Comparison of ENCODE assay signal across 18 cellular contexts in the genomic region with DNA sequence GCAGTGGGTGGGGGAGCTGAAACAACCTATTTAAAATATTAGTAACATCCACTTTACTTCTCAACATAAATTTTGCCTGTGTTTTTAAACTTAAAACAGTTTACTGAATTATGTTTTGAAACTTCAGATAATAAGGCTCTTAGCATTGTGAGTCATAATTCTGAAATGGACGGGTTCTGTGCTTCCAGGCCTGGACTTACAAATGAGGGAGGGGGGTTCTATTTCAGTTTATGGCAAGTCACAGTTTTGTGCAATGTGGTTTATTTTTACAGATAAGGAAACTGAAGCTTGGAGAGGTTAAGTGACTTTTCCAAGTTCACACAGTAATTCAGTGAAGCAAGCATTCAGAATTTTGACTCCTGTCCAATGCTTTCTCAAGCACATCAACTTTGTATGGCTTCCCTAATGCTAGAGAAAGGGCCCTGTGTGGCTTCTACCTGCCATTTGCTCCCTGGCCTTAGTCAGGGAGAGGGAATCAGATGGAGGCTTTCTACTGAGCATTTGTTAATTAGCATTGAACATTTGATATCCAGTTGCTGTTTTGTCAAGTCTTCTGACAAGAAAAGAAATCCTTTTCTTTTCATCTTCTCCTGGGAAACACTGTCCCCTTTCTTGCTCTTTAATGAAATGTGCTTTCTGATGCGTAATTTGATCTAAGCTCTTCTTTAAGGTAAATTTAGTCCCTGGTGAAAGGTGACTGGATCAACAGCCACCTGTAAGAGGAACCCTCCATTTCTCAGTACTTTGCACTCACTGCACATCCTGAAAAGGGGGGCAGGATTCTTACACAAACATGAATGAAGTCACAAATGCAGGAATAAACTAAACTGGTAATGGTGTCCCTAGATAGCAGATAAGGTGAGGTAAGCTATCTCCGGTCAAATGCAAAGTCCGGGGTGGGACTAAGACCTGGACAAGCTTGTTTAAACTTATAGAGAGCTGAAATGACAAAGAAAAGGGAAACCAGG. TPM values are rescaled to one million over a fixed set of nuclear protein-coding genes. Genes with fewer than 3 reads are reported as not detected.
A peak's percentile ranks its signal among the peaks of the same experiment; 100 is the strongest.
DNase-seq lines count a peak whose midpoint lies in the region; ATAC-seq, FAIRE-seq and TF ChIP-seq lines count a peak whose summit lies in the region.
"Had no signal": no experiment of that assay in that cellular context is flagged by ENCODE, and none has a peak within 500 bp of the region (broad histone marks: within the 10 kb centered on the region; RNA-seq: fewer than 3 reads in every experiment).

No MANE protein-coding gene starts in this region.

- peaks cover 46% of the 10 kb centered on the region for H3K4me1 ChIP-seq in HepG2 (ENCODE audit: insufficient read depth, low read length)
- H3K4me1 ChIP-seq in right lobe of liver, result no peaks in the 10 kb centered on the region
- no peaks in the 10 kb centered on the region for H3K4me1 ChIP-seq in pancreas
- H3K4me1 ChIP-seq: prostate gland had no signal

- DNase-seq in HepG2 (ENCODE audit: low spot score) (peak; percentile 93), right lobe of liver (no peak), OCI-M1 (lab: John Stamatoyannopoulos, UW) (peak; percentile 66), fibroblast of villous mesenchyme (ENCODE audit: low read depth) (peak; percentile 54), pancreas (no peak), T-cell (no peak)
- DNase-seq in effector CD4-positive, alpha-beta T cell, result no peak
- DNase-seq: activated CD4-positive, CD25-positive, alpha-beta regulatory T cell treated with anti-CD3 and anti-CD28 coated beads, Interleukin-2, amount 50 U/mL, for 72 hours; activated naive CD8-positive, alpha-beta T cell treated with anti-CD3 and anti-CD28 coated beads, Interleukin-2, amount 10 ng/mL, durations not matched to agents 7 days and 5 days; activated T-cell treated with anti-CD3 and anti-CD28 coated beads for 4 hours; dorsolateral prefrontal cortex; HCEC 1CT; SHP77 had no signal

- WGBS in HepG2 (ENCODE audit: low lambda C conversion rate), result 8% methylated on average over 4 of the region's 4 CpGs
- WGBS in right lobe of liver (ENCODE audit: insufficient coverage, low coverage, low lambda C conversion rate, missing lambda C conversion rate), result 65% methylated on average over 4 of the region's 4 CpGs
- WGBS in pancreas, 2 donors, result 74 to 88% methylated on average over 4 of the region's 4 CpGs

- no peaks in the 10 kb centered on the region for H3K79me2 ChIP-seq in HepG2 (ENCODE audit: insufficient read depth, low read length)

- H3K4me2 ChIP-seq in HepG2 (ENCODE audit: low read depth, low read length), result peak overlapping the region; percentile 68

- H3K4me1 Mint-ChIP-seq in T-cell, result peaks cover 14 to 18% (median 15%) of the 10 kb centered on the region in 3 donors

- intact Hi-C loops in HepG2 (cut with micrococcal nuclease; ENCODE audit: unreplicated experiment), result loop anchor here (1.0 kb wide), 1 partner anchor 51 kb away; a partner anchor contains a TSS
- intact Hi-C loops in right lobe of liver (cut with DNase I), result no loop called here
- intact Hi-C loops in pancreas (cut with DNase I), result no loop called here

- H3K27me3 ChIP-seq in HepG2 (ENCODE audit: control insufficient read depth in 1 of 2, insufficient read depth in 2 of 2, low read length in 2 of 2) (no peaks in the 10 kb centered on the region), right lobe of liver (no peaks in the 10 kb centered on the region), pancreas (no peaks in the 10 kb centered on the region)
- H3K27me3 ChIP-seq: vagina had no signal

- H3K27ac ChIP-seq in HepG2 (ENCODE audit: extremely low read length, insufficient read depth, low read length), result peak overlapping the region; percentile 85
- no peak overlapping the region for H3K27ac ChIP-seq in right lobe of liver
- H3K27ac ChIP-seq in pancreas, result no peak overlapping the region
- H3K27ac ChIP-seq: dorsolateral prefrontal cortex, gastroesophageal sphincter, prostate gland, vagina had no signal

- no peaks in the 10 kb centered on the region for H4K20me1 ChIP-seq in HepG2 (ENCODE audit: insufficient read depth, low read length)

- ATAC-seq in HepG2 (peak; percentile 64), right lobe of liver (no peak), GM18511 (IDR thresholded peaks at IDR 0.05; ENCODE audit: unreplicated experiment) (no peak), pancreas (no peak), T-cell (replicated peaks in 1 of 4) (no peak)
- ATAC-seq: gastroesophageal sphincter had no signal

- no peak for TF ChIP-seq RAD21 in HepG2 (CRISPR knock-in tag; IDR thresholded peaks at IDR 0.05)

- FAIRE-seq in HepG2 (lab: Jason Lieb, UNC) (peak; percentile 97), pancreas (lab: Jason Lieb, UNC) (no peak)

- peak overlapping the region; percentile 57 for H3K9ac ChIP-seq in HepG2 (ENCODE audit: insufficient read depth, low read depth, low read length)

- no TSS peak for BruUV-seq in HepG2 (replicated peaks; lab: Mats Ljungman, UMichigan)

- TF ChIP-seq POLR2A in HepG2 (IDR thresholded peaks at IDR 0.05; ENCODE audit: insufficient read depth in 1 of 2, low read depth in 2 of 2, low read length in 2 of 2) (no peak), right lobe of liver (IDR thresholded peaks at IDR 0.05) (no peak)

- H3K36me3 Mint-ChIP-seq in T-cell, result no peaks in the 10 kb centered on the region
- H3K36me3 Mint-ChIP-seq: activated naive CD8-positive, alpha-beta T cell treated with anti-CD3 and anti-CD28 coated beads, Interleukin-2, amount 10 ng/mL, durations not matched to agents 7 days and 5 days had no signal

- H3K27me3 Mint-ChIP-seq in T-cell, result peaks cover 4 to 6% of the 10 kb centered on the region in 2 donors

- no peak overlapping the region for H3K27ac Mint-ChIP-seq in T-cell
- H3K27ac Mint-ChIP-seq: activated naive CD8-positive, alpha-beta T cell treated with anti-CD3 and anti-CD28 coated beads, Interleukin-2, amount 10 ng/mL, durations not matched to agents 7 days and 5 days had no signal

- TF ChIP-seq EP300 in HepG2 (IDR thresholded peaks at IDR 0.05; ENCODE audit: low read depth in 2 of 2, low read length in 2 of 2) (peak in 1 of 2 experiments; percentile 80; a peak in 2 of 4 replicates), HepG2 (CRISPR knock-in tag; IDR thresholded peaks at IDR 0.05; ENCODE audit: borderline replicate concordance) (peak; percentile 62)

- no peak overlapping the region for H3K4me3 Mint-ChIP-seq in T-cell
- H3K4me3 Mint-ChIP-seq: activated naive CD8-positive, alpha-beta T cell treated with anti-CD3 and anti-CD28 coated beads, Interleukin-2, amount 10 ng/mL, durations not matched to agents 7 days and 5 days had no signal

- H2AFZ ChIP-seq in HepG2 (ENCODE audit: low read length), result peak overlapping the region; percentile 59

- in situ Hi-C loops in HepG2 (cut with HindIII; ENCODE audit: extremely low pct_ligation_motif_present, low pct_unique_long_range_greater_than_20kb), result no loop called here

- no peaks in the 10 kb centered on the region for H3K36me3 ChIP-seq in HepG2 (replicated peaks in 1 of 2; ENCODE audit: control insufficient read depth in 1 of 2, insufficient read depth in 2 of 2, low read length in 2 of 2)
- no peaks in the 10 kb centered on the region for H3K36me3 ChIP-seq in right lobe of liver
- H3K36me3 ChIP-seq in pancreas, result no peaks in the 10 kb centered on the region
- H3K36me3 ChIP-seq: prostate gland, vagina had no signal

- CTCF ChIA-PET in HepG2 (lab: Yijun Ruan, JAX; ENCODE audit: low intra/inter-chr PET ratio, low total read pairs) (no interaction called here), T-cell (lab: Charles Lee) (interaction anchor here (0.6 to 3.2 kb wide), 4 partner anchors 18 to 180 kb away, joined by 3 to 21 read pairs (median 4); a partner anchor contains a TSS)

- H3K9me3 Mint-ChIP-seq in T-cell, result no peaks in the 10 kb centered on the region
- H3K9me3 Mint-ChIP-seq: activated naive CD8-positive, alpha-beta T cell treated with anti-CD3 and anti-CD28 coated beads, Interleukin-2, amount 10 ng/mL, durations not matched to agents 7 days and 5 days had no signal

- H3K9me3 ChIP-seq in HepG2 (ENCODE audit: low read length) (no peaks in the 10 kb centered on the region), right lobe of liver (no peaks in the 10 kb centered on the region), pancreas (no peaks in the 10 kb centered on the region)
- H3K9me3 ChIP-seq: gastroesophageal sphincter, prostate gland, vagina had no signal

- H3K4me3 ChIP-seq in HepG2 (replicated peaks in 1 of 3; ENCODE audit: insufficient read depth in 1 of 3, low read depth in 2 of 3, low read length in 3 of 3) (peak overlapping the region in 2 of 3 experiments; percentile 19 to 22; a peak in 3 of 6 replicates), right lobe of liver (no peak overlapping the region), fibroblast of villous mesenchyme (ENCODE audit: low read depth, low read length) (no peak overlapping the region), pancreas (no peak overlapping the region)
- H3K4me3 ChIP-seq: dorsolateral prefrontal cortex, gastroesophageal sphincter, prostate gland, vagina had no signal

- no peak for TF ChIP-seq CTCF in HepG2 (CRISPR knock-in tag; IDR thresholded peaks at IDR 0.05)
- no peak for TF ChIP-seq CTCF in right lobe of liver (IDR thresholded peaks at IDR 0.05)
- TF ChIP-seq CTCF in fibroblast of villous mesenchyme (IDR thresholded peaks at IDR 0.05; ENCODE audit: insufficient read depth, low read depth, low read length), result no peak
- TF ChIP-seq CTCF in pancreas (IDR thresholded peaks at IDR 0.05), result no peak

- POLR2A ChIA-PET in HepG2 (lab: Yijun Ruan, JAX), result interaction anchor here (1.6 to 10.8 kb wide), 4 partner anchors 12 to 73 kb away, joined by 5 to 173 read pairs (median 12); a partner anchor contains a TSS
- POLR2A ChIA-PET in T-cell (lab: Charles Lee), result no interaction called here

RNA-seq across cellular contexts. Expression of a gene that starts 2.5 kb away (rescaled TPM):
- total RNA-seq in HepG2 (2016; rRNA removed; fragmentation: Illumina TruSeq; extraction: Trizol), result 4.9 and 7.6 TPM in 2 replicates
- 1.0 and 1.1 TPM in 2 replicates for total RNA-seq in HepG2 (2016; cell fraction: cytosol; rRNA removed; fragmentation: Illumina TruSeq; extraction: Trizol; ENCODE audit: low read depth)
- total RNA-seq in HepG2 (2016; cell fraction: insoluble cytoplasmic fraction; rRNA removed; fragmentation: Illumina TruSeq; extraction: Trizol), result 4.5 and 6.5 TPM in 2 replicates
- total RNA-seq in HepG2 (2016; cell fraction: membrane; rRNA removed; fragmentation: Illumina TruSeq; extraction: Trizol), result 3.2 and 4.1 TPM in 2 replicates
- 3.2 and 4.3 TPM in 2 replicates for total RNA-seq in HepG2 (2016; cell fraction: nucleus; rRNA removed; fragmentation: Illumina TruSeq; extraction: Trizol)
- 5.8 and 7.0 TPM in 2 replicates for polyA plus RNA-seq in HepG2 (2011; rRNA removed)
- 4.8 and 5.4 TPM in 2 replicates for polyA plus RNA-seq in HepG2 (2011; cell fraction: cytosol; rRNA removed)
- polyA plus RNA-seq in HepG2 (2011; cell fraction: nucleus; rRNA removed), result 6.6 and 7.3 TPM in 2 replicates
- 8.7 and 11.0 TPM in 2 replicates for polyA plus RNA-seq in HepG2 (2012)
- 0.61 and 0.67 TPM in 2 replicates for polyA plus RNA-seq in HepG2 (2016; cell fraction: cytosol; fragmentation: Illumina TruSeq; extraction: Trizol; ENCODE audit: low read depth)
- polyA plus RNA-seq in HepG2 (2016; cell fraction: insoluble cytoplasmic fraction; fragmentation: Illumina TruSeq; extraction: Trizol; ENCODE audit: low read depth), result 7.2 and 8.1 TPM in 2 replicates
- 1.6 and 2.1 TPM in 2 replicates for polyA plus RNA-seq in HepG2 (2016; cell fraction: membrane; fragmentation: Illumina TruSeq; extraction: Trizol; ENCODE audit: low read depth)
- polyA plus RNA-seq in HepG2 (2016; cell fraction: nucleus; fragmentation: Illumina TruSeq; extraction: Trizol; ENCODE audit: insufficient read depth, low read depth), result 7.0 and 7.2 TPM in 2 replicates
- polyA minus RNA-seq in HepG2 (2011; rRNA and poly(A)+ RNA removed; ENCODE audit: low replicate concordance), result 0.09 and 14.3 TPM in 2 replicates
- polyA minus RNA-seq in HepG2 (2011; cell fraction: cytosol; rRNA and poly(A)+ RNA removed), result 8.9 and 9.7 TPM in 2 replicates
- polyA minus RNA-seq in HepG2 (2011; cell fraction: nucleus; rRNA and poly(A)+ RNA removed), result 4.1 and 5.1 TPM in 2 replicates
- 1 to 10 TPM in 2 of 6 experiments, under 1 TPM in 4; 0.40 to 2.9 (median 0.69) TPM for total RNA-seq in right lobe of liver
- total RNA-seq in fibroblast of villous mesenchyme, result 3.2 and 3.9 TPM in 2 replicates
- total RNA-seq in pancreas, result 1 to 10 TPM; 1.8 to 6.0 (median 3.6) TPM
- 10 to 100 TPM in 1 of 2 donors, 1 to 10 TPM in 1; 2.3 to 11.9 TPM for polyA plus RNA-seq in pancreas
- total RNA-seq in T-cell, result 1 to 10 TPM; 3.3 to 5.8 (median 4.6) TPM

RNA-seq across cellular contexts. Expression of a gene that starts 17.5 kb away (rescaled TPM):
- 114 and 123 TPM in 2 replicates for total RNA-seq in HepG2 (2016; rRNA removed; fragmentation: Illumina TruSeq; extraction: Trizol)
- total RNA-seq in HepG2 (2016; cell fraction: cytosol; rRNA removed; fragmentation: Illumina TruSeq; extraction: Trizol; ENCODE audit: low read depth), result 109 and 111 TPM in 2 replicates
- total RNA-seq in HepG2 (2016; cell fraction: insoluble cytoplasmic fraction; rRNA removed; fragmentation: Illumina TruSeq; extraction: Trizol), result 119 and 121 TPM in 2 replicates
- total RNA-seq in HepG2 (2016; cell fraction: membrane; rRNA removed; fragmentation: Illumina TruSeq; extraction: Trizol), result 45.3 and 46.0 TPM in 2 replicates
- total RNA-seq in HepG2 (2016; cell fraction: nucleus; rRNA removed; fragmentation: Illumina TruSeq; extraction: Trizol), result 120 and 143 TPM in 2 replicates
- 122 and 130 TPM in 2 replicates for polyA plus RNA-seq in HepG2 (2011; rRNA removed)
- 70.9 and 77.1 TPM in 2 replicates for polyA plus RNA-seq in HepG2 (2011; cell fraction: cytosol; rRNA removed)
- polyA plus RNA-seq in HepG2 (2011; cell fraction: nucleus; rRNA removed), result 511 and 514 TPM in 2 replicates
- 67.0 and 70.4 TPM in 2 replicates for polyA plus RNA-seq in HepG2 (2012)
- 5.2 and 6.3 TPM in 2 replicates for polyA plus RNA-seq in HepG2 (2016; cell fraction: cytosol; fragmentation: Illumina TruSeq; extraction: Trizol; ENCODE audit: low read depth)
- polyA plus RNA-seq in HepG2 (2016; cell fraction: insoluble cytoplasmic fraction; fragmentation: Illumina TruSeq; extraction: Trizol; ENCODE audit: low read depth), result 81.5 and 81.9 TPM in 2 replicates
- polyA plus RNA-seq in HepG2 (2016; cell fraction: membrane; fragmentation: Illumina TruSeq; extraction: Trizol; ENCODE audit: low read depth), result 7.3 and 9.4 TPM in 2 replicates
- polyA plus RNA-seq in HepG2 (2016; cell fraction: nucleus; fragmentation: Illumina TruSeq; extraction: Trizol; ENCODE audit: insufficient read depth, low read depth), result 219 and 229 TPM in 2 replicates
- polyA minus RNA-seq in HepG2 (2011; rRNA and poly(A)+ RNA removed; ENCODE audit: low replicate concordance), result 140 and 168 TPM in 2 replicates
- 36.7 and 42.6 TPM in 2 replicates for polyA minus RNA-seq in HepG2 (2011; cell fraction: cytosol; rRNA and poly(A)+ RNA removed)
- 133 and 149 TPM in 2 replicates for polyA minus RNA-seq in HepG2 (2011; cell fraction: nucleus; rRNA and poly(A)+ RNA removed)
- 10 to 100 TPM; 14.7 to 26.7 (median 18.4) TPM for total RNA-seq in right lobe of liver
- 35.1 and 51.8 TPM in 2 replicates for total RNA-seq in fibroblast of villous mesenchyme
- 10 to 100 TPM; 14.2 to 27.6 (median 18.6) TPM for total RNA-seq in pancreas
- 10 to 100 TPM; 34.2 to 45.8 TPM for polyA plus RNA-seq in pancreas
- total RNA-seq in T-cell, result 10 to 100 TPM; 48.0 to 94.6 (median 91.6) TPM

RNA-seq across cellular contexts. Expression of a gene that starts 51.2 kb away (rescaled TPM):
- total RNA-seq in HepG2 (2016; rRNA removed; fragmentation: Illumina TruSeq; extraction: Trizol), result not detected in 2 replicates
- total RNA-seq in HepG2 (2016; cell fraction: cytosol; rRNA removed; fragmentation: Illumina TruSeq; extraction: Trizol; ENCODE audit: low read depth), result not detected in 2 replicates
- total RNA-seq in HepG2 (2016; cell fraction: insoluble cytoplasmic fraction; rRNA removed; fragmentation: Illumina TruSeq; extraction: Trizol), result not detected in 2 replicates
- total RNA-seq in HepG2 (2016; cell fraction: membrane; rRNA removed; fragmentation: Illumina TruSeq; extraction: Trizol), result not detected in 2 replicates
- not detected in 2 replicates for total RNA-seq in HepG2 (2016; cell fraction: nucleus; rRNA removed; fragmentation: Illumina TruSeq; extraction: Trizol)
- not detected in 2 replicates for polyA plus RNA-seq in HepG2 (2011; rRNA removed)
- not detected in 2 replicates for polyA plus RNA-seq in HepG2 (2011; cell fraction: cytosol; rRNA removed)
- polyA plus RNA-seq in HepG2 (2011; cell fraction: nucleus; rRNA removed), result not detected in 2 replicates
- not detected in 2 replicates for polyA plus RNA-seq in HepG2 (2012)
- not detected in 2 replicates for polyA plus RNA-seq in HepG2 (2016; cell fraction: cytosol; fragmentation: Illumina TruSeq; extraction: Trizol; ENCODE audit: low read depth)
- not detected in 2 replicates for polyA plus RNA-seq in HepG2 (2016; cell fraction: insoluble cytoplasmic fraction; fragmentation: Illumina TruSeq; extraction: Trizol; ENCODE audit: low read depth)
- polyA plus RNA-seq in HepG2 (2016; cell fraction: membrane; fragmentation: Illumina TruSeq; extraction: Trizol; ENCODE audit: low read depth), result not detected in 2 replicates
- polyA plus RNA-seq in HepG2 (2016; cell fraction: nucleus; fragmentation: Illumina TruSeq; extraction: Trizol; ENCODE audit: insufficient read depth, low read depth), result not detected in 2 replicates
- polyA minus RNA-seq in HepG2 (2011; rRNA and poly(A)+ RNA removed; ENCODE audit: low replicate concordance), result not detected in 2 replicates
- not detected in 2 replicates for polyA minus RNA-seq in HepG2 (2011; cell fraction: cytosol; rRNA and poly(A)+ RNA removed)
- not detected in 2 replicates for polyA minus RNA-seq in HepG2 (2011; cell fraction: nucleus; rRNA and poly(A)+ RNA removed)
- total RNA-seq in right lobe of liver, result not detected
- total RNA-seq in fibroblast of villous mesenchyme, result not detected in 2 replicates
- total RNA-seq in pancreas, result not detected
- polyA plus RNA-seq in pancreas, result not detected
- total RNA-seq in T-cell, result not detected
- total RNA-seq: activated naive CD8-positive, alpha-beta T cell treated with anti-CD3 and anti-CD28 coated beads, Interleukin-2, amount 10 ng/mL, durations not matched to agents 7 days and 5 days; dorsolateral prefrontal cortex; gastroesophageal sphincter; liver; prostate gland; vagina had no signal
- polyA plus RNA-seq: liver had no signal

RNA-seq across cellular contexts. Expression of a gene that starts 51.7 kb away (rescaled TPM):
- total RNA-seq in HepG2 (2016; rRNA removed; fragmentation: Illumina TruSeq; extraction: Trizol), result 71.8 and 124 TPM in 2 replicates
- 15.2 and 16.0 TPM in 2 replicates for total RNA-seq in HepG2 (2016; cell fraction: cytosol; rRNA removed; fragmentation: Illumina TruSeq; extraction: Trizol; ENCODE audit: low read depth)
- total RNA-seq in HepG2 (2016; cell fraction: insoluble cytoplasmic fraction; rRNA removed; fragmentation: Illumina TruSeq; extraction: Trizol), result 74.9 and 112 TPM in 2 replicates
- total RNA-seq in HepG2 (2016; cell fraction: membrane; rRNA removed; fragmentation: Illumina TruSeq; extraction: Trizol), result 36.1 and 44.6 TPM in 2 replicates
- total RNA-seq in HepG2 (2016; cell fraction: nucleus; rRNA removed; fragmentation: Illumina TruSeq; extraction: Trizol), result 46.8 and 50.0 TPM in 2 replicates
- polyA plus RNA-seq in HepG2 (2011; rRNA removed), result 147 and 163 TPM in 2 replicates
- 122 and 127 TPM in 2 replicates for polyA plus RNA-seq in HepG2 (2011; cell fraction: cytosol; rRNA removed)
- polyA plus RNA-seq in HepG2 (2011; cell fraction: nucleus; rRNA removed), result 72.8 and 97.3 TPM in 2 replicates
- 72.0 and 83.5 TPM in 2 replicates for polyA plus RNA-seq in HepG2 (2012)
- polyA plus RNA-seq in HepG2 (2016; cell fraction: cytosol; fragmentation: Illumina TruSeq; extraction: Trizol; ENCODE audit: low read depth), result 20.7 and 21.8 TPM in 2 replicates
- polyA plus RNA-seq in HepG2 (2016; cell fraction: insoluble cytoplasmic fraction; fragmentation: Illumina TruSeq; extraction: Trizol; ENCODE audit: low read depth), result 130 and 137 TPM in 2 replicates
- polyA plus RNA-seq in HepG2 (2016; cell fraction: membrane; fragmentation: Illumina TruSeq; extraction: Trizol; ENCODE audit: low read depth), result 28.2 and 33.2 TPM in 2 replicates
- polyA plus RNA-seq in HepG2 (2016; cell fraction: nucleus; fragmentation: Illumina TruSeq; extraction: Trizol; ENCODE audit: insufficient read depth, low read depth), result 65.1 and 77.3 TPM in 2 replicates
- 259 and 369 TPM in 2 replicates for polyA minus RNA-seq in HepG2 (2011; rRNA and poly(A)+ RNA removed; ENCODE audit: low replicate concordance)
- polyA minus RNA-seq in HepG2 (2011; cell fraction: cytosol; rRNA and poly(A)+ RNA removed), result 49.3 and 53.2 TPM in 2 replicates
- 61.0 and 67.8 TPM in 2 replicates for polyA minus RNA-seq in HepG2 (2011; cell fraction: nucleus; rRNA and poly(A)+ RNA removed)
- total RNA-seq in right lobe of liver, result 10 to 100 TPM; 19.9 to 37.0 (median 33.3) TPM
- 26.4 and 39.3 TPM in 2 replicates for total RNA-seq in fibroblast of villous mesenchyme
- total RNA-seq in pancreas, result 10 to 100 TPM; 33.7 to 39.7 (median 37.6) TPM
- polyA plus RNA-seq in pancreas, result 10 to 100 TPM; 13.2 to 14.7 TPM
- 10 to 100 TPM; 68.7 to 95.6 (median 78.9) TPM for total RNA-seq in T-cell

RNA-seq across cellular contexts. Expression of a gene that starts 51.9 kb away (rescaled TPM):
- 36.0 and 46.4 TPM in 2 replicates for total RNA-seq in HepG2 (2016; rRNA removed; fragmentation: Illumina TruSeq; extraction: Trizol)
- 9.7 and 10.7 TPM in 2 replicates for total RNA-seq in HepG2 (2016; cell fraction: cytosol; rRNA removed; fragmentation: Illumina TruSeq; extraction: Trizol; ENCODE audit: low read depth)
- total RNA-seq in HepG2 (2016; cell fraction: insoluble cytoplasmic fraction; rRNA removed; fragmentation: Illumina TruSeq; extraction: Trizol), result 29.3 and 42.1 TPM in 2 replicates
- 26.8 and 30.2 TPM in 2 replicates for total RNA-seq in HepG2 (2016; cell fraction: membrane; rRNA removed; fragmentation: Illumina TruSeq; extraction: Trizol)
- 35.7 and 39.8 TPM in 2 replicates for total RNA-seq in HepG2 (2016; cell fraction: nucleus; rRNA removed; fragmentation: Illumina TruSeq; extraction: Trizol)
- polyA plus RNA-seq in HepG2 (2011; rRNA removed), result 55.6 and 60.6 TPM in 2 replicates
- polyA plus RNA-seq in HepG2 (2011; cell fraction: cytosol; rRNA removed), result 32.1 and 43.2 TPM in 2 replicates
- 53.5 and 58.9 TPM in 2 replicates for polyA plus RNA-seq in HepG2 (2011; cell fraction: nucleus; rRNA removed)
- 36.5 and 43.0 TPM in 2 replicates for polyA plus RNA-seq in HepG2 (2012)
- polyA plus RNA-seq in HepG2 (2016; cell fraction: cytosol; fragmentation: Illumina TruSeq; extraction: Trizol; ENCODE audit: low read depth), result 3.4 and 4.3 TPM in 2 replicates
- 32.9 and 33.9 TPM in 2 replicates for polyA plus RNA-seq in HepG2 (2016; cell fraction: insoluble cytoplasmic fraction; fragmentation: Illumina TruSeq; extraction: Trizol; ENCODE audit: low read depth)
- 10.6 and 11.5 TPM in 2 replicates for polyA plus RNA-seq in HepG2 (2016; cell fraction: membrane; fragmentation: Illumina TruSeq; extraction: Trizol; ENCODE audit: low read depth)
- polyA plus RNA-seq in HepG2 (2016; cell fraction: nucleus; fragmentation: Illumina TruSeq; extraction: Trizol; ENCODE audit: insufficient read depth, low read depth), result 55.9 and 56.7 TPM in 2 replicates
- 17.0 and 37.3 TPM in 2 replicates for polyA minus RNA-seq in HepG2 (2011; rRNA and poly(A)+ RNA removed; ENCODE audit: low replicate concordance)
- polyA minus RNA-seq in HepG2 (2011; cell fraction: cytosol; rRNA and poly(A)+ RNA removed), result 28.9 and 36.2 TPM in 2 replicates
- polyA minus RNA-seq in HepG2 (2011; cell fraction: nucleus; rRNA and poly(A)+ RNA removed), result 60.9 and 74.0 TPM in 2 replicates
- total RNA-seq in right lobe of liver, result 1 to 10 TPM; 6.8 to 9.4 (median 8.0) TPM
- 22.9 and 41.0 TPM in 2 replicates for total RNA-seq in fibroblast of villous mesenchyme
- 10 to 100 TPM in 2 of 6 donors, 1 to 10 TPM in 4; 5.7 to 14.3 (median 8.8) TPM for total RNA-seq in pancreas
- 10 to 100 TPM; 13.8 to 18.6 TPM for polyA plus RNA-seq in pancreas
- 10 to 100 TPM; 23.6 to 33.7 (median 27.6) TPM for total RNA-seq in T-cell

Comparison
In these comparisons a context has a peak if more than half of its experiments do, and no peak if none do; other contexts are left out.
1. DNase-seq: peak in HepG2 (single experiment), OCI-M1 (single experiment) and fibroblast of villous mesenchyme (single experiment); none in right lobe of liver (0 of 3), effector CD4-positive, alpha-beta T cell (single experiment), pancreas (0 of 6) and T-cell (0 of 34).
2. H3K4me3 ChIP-seq: peak in HepG2 (2 of 3); none in right lobe of liver (0 of 3), fibroblast of villous mesenchyme (single experiment) and pancreas (0 of 4).